Comparison of ENCODE assay signal across 17 cellular contexts in the genomic region with DNA sequence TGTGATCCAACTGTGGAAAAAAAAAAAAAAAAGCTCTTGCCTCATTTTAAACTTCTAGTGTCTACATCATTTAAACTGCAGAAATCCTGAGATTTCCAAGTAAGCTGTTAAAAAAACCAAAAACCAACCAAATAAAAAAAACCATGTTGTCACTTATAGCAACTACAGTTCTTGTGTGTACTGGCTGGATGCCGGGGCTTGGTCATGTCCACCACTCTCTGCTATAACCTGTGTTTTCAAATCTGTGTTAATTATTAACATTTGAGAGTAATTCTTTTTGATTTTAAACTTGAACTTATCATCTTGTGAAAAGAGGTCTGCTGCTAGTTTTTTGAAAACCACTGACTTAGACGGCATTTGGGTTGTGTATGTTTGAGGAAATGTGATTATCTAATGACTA. TPM values are rescaled to one million over a fixed set of nuclear protein-coding genes. Genes with fewer than 3 reads are reported as not detected.
DNase-seq lines count a peak whose midpoint lies in the region; ATAC-seq and TF ChIP-seq lines count a peak whose summit lies in the region.
"Had no signal": no experiment of that assay in that cellular context is flagged by ENCODE, and none has a peak within 500 bp of the region (broad histone marks: within the 10 kb centered on the region; RNA-seq: fewer than 3 reads in every experiment).

No MANE protein-coding gene starts in this region.

- intact Hi-C loops in body of pancreas (cut with DNase I): no loop called here

- H3K4me1 ChIP-seq in body of pancreas: no peaks in the 10 kb centered on the region

- TF ChIP-seq CTCF in body of pancreas (IDR thresholded peaks at IDR 0.05): no peak

- DNase-seq in COLO668 (lab: John Stamatoyannopoulos, UW; ENCODE audit: unreplicated experiment) (peak; percentile 17), body of pancreas (peak in 3 of 4 donors; percentile 57 to 79 (median 73)), left lobe of liver (ENCODE audit: low spot score) (peak; percentile 81), renal cortical epithelial cell (ENCODE audit: low read depth) (peak; percentile 51), glomerular visceral epithelial cell (ENCODE audit: extremely low spot score) (no peak)
- no peak for DNase-seq in stimulated activated effector memory CD8-positive, alpha-beta T cell treated with anti-CD3 and anti-CD28 coated beads, Interleukin-12 subunit alpha, Interleukin-12 subunit beta, amount 100 ng/mL, for 72 hours (ENCODE audit: low spot score in 2 of 2)
- DNase-seq in stimulated activated naive CD8-positive, alpha-beta T cell treated with anti-CD3 and anti-CD28 coated beads, Interleukin-15, Interleukin-2, amounts not matched to agents 100 U/mL and 50 U/mL, for 24 hours: no peak
- no peak for DNase-seq in stimulated activated CD4-positive, alpha-beta T cell treated with anti-CD3 and anti-CD28 coated beads, Interleukin-2, amount 100 ng/mL, for 24 hours
- DNase-seq: DMS79, MG63, NCI-H1694 treated with DMSO at 0.1 percent for 48 hours, NCI-H446 treated with DMSO at 0.1 percent for 48 hours, PC-9, SHP77 treated with DMSO at 0.1 percent for 48 hours had no signal

- H3K4me3 Mint-ChIP-seq in stimulated activated effector memory CD8-positive, alpha-beta T cell treated with anti-CD3 and anti-CD28 coated beads, Interleukin-12 subunit alpha, Interleukin-12 subunit beta, amount 100 ng/mL, for 72 hours: no peak overlapping the region
- H3K4me3 Mint-ChIP-seq: CD14-positive monocyte had no signal

- no peaks in the 10 kb centered on the region for H3K9me3 ChIP-seq in body of pancreas
- H3K9me3 ChIP-seq: MG63 had no signal

- no peak overlapping the region for H3K4me3 ChIP-seq in body of pancreas
- H3K4me3 ChIP-seq: K562, MG63, PC-9 had no signal

- WGBS in body of pancreas, 2 donors: 37 to 49% methylated on average over 2 of the region's 2 CpGs

- no peak overlapping the region for H3K27ac ChIP-seq in body of pancreas
- H3K27ac ChIP-seq: PC-9, RWPE1 had no signal

- H3K9me3 Mint-ChIP-seq in stimulated activated effector memory CD8-positive, alpha-beta T cell treated with anti-CD3 and anti-CD28 coated beads, Interleukin-12 subunit alpha, Interleukin-12 subunit beta, amount 100 ng/mL, for 72 hours: no peaks in the 10 kb centered on the region

- ATAC-seq in body of pancreas (no peak), left lobe of liver (peak; percentile 68)
- ATAC-seq in stimulated activated effector memory CD8-positive, alpha-beta T cell treated with anti-CD3 and anti-CD28 coated beads, Interleukin-12 subunit alpha, Interleukin-12 subunit beta, amount 100 ng/mL, for 72 hours: no peak
- no peak for ATAC-seq in stimulated activated naive CD8-positive, alpha-beta T cell treated with anti-CD3 and anti-CD28 coated beads, Interleukin-15, Interleukin-2, amounts not matched to agents 100 U/mL and 50 U/mL, for 24 hours
- ATAC-seq: K562 had no signal

- no peak overlapping the region for H3K27ac Mint-ChIP-seq in stimulated activated effector memory CD8-positive, alpha-beta T cell treated with anti-CD3 and anti-CD28 coated beads, Interleukin-12 subunit alpha, Interleukin-12 subunit beta, amount 100 ng/mL, for 72 hours
- H3K27ac Mint-ChIP-seq: CD14-positive monocyte had no signal

- peaks cover 0 to 18% of the 10 kb centered on the region in 2 donors for H3K36me3 ChIP-seq in body of pancreas (replicated peaks in 1 of 2; ENCODE audit: insufficient read depth in 1 of 2, low read depth in 2 of 2)

- H3K4me1 Mint-ChIP-seq in stimulated activated effector memory CD8-positive, alpha-beta T cell treated with anti-CD3 and anti-CD28 coated beads, Interleukin-12 subunit alpha, Interleukin-12 subunit beta, amount 100 ng/mL, for 72 hours: peaks cover 5% of the 10 kb centered on the region
- H3K4me1 Mint-ChIP-seq: CD14-positive monocyte had no signal

- no peaks in the 10 kb centered on the region for H3K27me3 ChIP-seq in body of pancreas
- H3K27me3 ChIP-seq: MG63 had no signal

- H3K36me3 Mint-ChIP-seq in stimulated activated effector memory CD8-positive, alpha-beta T cell treated with anti-CD3 and anti-CD28 coated beads, Interleukin-12 subunit alpha, Interleukin-12 subunit beta, amount 100 ng/mL, for 72 hours: peaks cover 64% of the 10 kb centered on the region
- H3K36me3 Mint-ChIP-seq: CD14-positive monocyte had no signal

- TF ChIP-seq POLR2A in body of pancreas (IDR thresholded peaks at IDR 0.05): no peak

RNA-seq across cellular contexts. Expression of a gene that starts 32.2 kb away (rescaled TPM):
- 1 to 10 TPM; 4.0 to 9.3 TPM for total RNA-seq in body of pancreas
- total RNA-seq in left lobe of liver: 30.9 TPM
- 34.8 and 72.9 TPM in 2 replicates for total RNA-seq in renal cortical epithelial cell

Comparison
In these comparisons a context has a peak if more than half of its experiments do, and no peak if none do; other contexts are left out.
1. DNase-seq: peak in COLO668 (single experiment), body of pancreas (3 of 4), left lobe of liver (single experiment) and renal cortical epithelial cell (single experiment); none in stimulated activated effector memory CD8-positive, alpha-beta T cell treated with anti-CD3 and anti-CD28 coated beads, Interleukin-12 subunit alpha, Interleukin-12 subunit beta, amount 100 ng/mL, for 72 hours (0 of 2), stimulated activated naive CD8-positive, alpha-beta T cell treated with anti-CD3 and anti-CD28 coated beads, Interleukin-15, Interleukin-2, amounts not matched to agents 100 U/mL and 50 U/mL, for 24 hours (single experiment), glomerular visceral epithelial cell (single experiment) and stimulated activated CD4-positive, alpha-beta T cell treated with anti-CD3 and anti-CD28 coated beads, Interleukin-2, amount 100 ng/mL, for 24 hours (0 of 2).